ENCODE assay signal across 22 cellular contexts in the genomic region with DNA sequence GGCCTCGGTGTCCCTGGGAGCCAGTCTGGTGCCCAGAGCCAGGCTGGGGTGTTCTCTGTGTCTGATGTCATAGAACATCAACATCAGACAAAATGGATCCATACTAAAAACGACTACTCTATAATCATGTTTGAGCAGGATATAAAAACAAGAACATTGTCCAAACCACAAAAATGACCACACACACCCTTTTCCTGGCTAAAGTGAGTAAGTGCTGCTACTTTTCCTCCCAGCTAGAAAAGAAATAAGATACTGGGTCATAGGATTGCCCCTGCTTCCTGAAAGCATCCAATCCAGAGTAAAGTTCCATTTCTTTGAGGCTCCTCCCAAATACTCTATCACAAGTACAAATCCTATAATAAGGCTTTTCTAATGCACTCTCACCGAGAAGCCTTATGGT. TPM values are rescaled to one million over a fixed set of nuclear protein-coding genes. Genes with fewer than 3 reads are reported as not detected.
DNase-seq lines count a peak whose midpoint lies in the region; ATAC-seq and TF ChIP-seq lines count a peak whose summit lies in the region.
"Had no signal": no experiment of that assay in that cellular context is flagged by ENCODE, and none has a peak within 500 bp of the region (broad histone marks: within the 10 kb centered on the region; RNA-seq: fewer than 3 reads in every experiment).

No MANE protein-coding gene starts in this region.

- DNase-seq in AG08395 (ENCODE audit: low spot score) = peak; percentile 56
- DNase-seq in HFFc6 = peak; percentile 46
- DNase-seq in astrocyte of the spinal cord (ENCODE audit: low read depth, low spot score) = peak; percentile 50
- peak; percentile 83 for DNase-seq in fibroblast of the aortic adventitia (ENCODE audit: low read depth)
- no peak for DNase-seq in amygdala (lab: John Stamatoyannopoulos, UW)
- DNase-seq in RPMI8226 = no peak
- DNase-seq: ACHN; activated CD4-positive, alpha-beta memory T cell treated with anti-CD3 and anti-CD28 coated beads for 36 hours; activated naive CD4-positive, alpha-beta T cell treated with anti-CD3 and anti-CD28 coated beads, Interleukin-2, amount 50 U/mL, for 16 hours; activated T-cell treated with anti-CD3 and anti-CD28 coated beads, Interleukin-2, amount 50 U/mL, for 4 hours; effector memory CD4-positive, alpha-beta T cell; gastrocnemius medialis; KG1; NCI-H1092 treated with DMSO at 0.1 percent for 48 hours; NCI-H2081 treated with DMSO at 0.1 percent for 48 hours; NCI-H526; PC-9; stimulated activated naive CD4-positive, alpha-beta T cell had no signal

- no peaks in the 10 kb centered on the region for H3K36me3 Mint-ChIP-seq in HFFc6 (ENCODE audit: low read depth)
- H3K36me3 Mint-ChIP-seq: activated CD4-positive, alpha-beta memory T cell treated with anti-CD3 and anti-CD28 coated beads for 36 hours; type B pancreatic cell had no signal

- H3K4me3 Mint-ChIP-seq in HFFc6 = no peak overlapping the region
- H3K4me3 Mint-ChIP-seq: activated CD4-positive, alpha-beta memory T cell treated with anti-CD3 and anti-CD28 coated beads for 36 hours; activated T-cell treated with anti-CD3 and anti-CD28 coated beads, Interleukin-2, amount 50 U/mL, for 4 hours; type B pancreatic cell had no signal

- H3K9me3 Mint-ChIP-seq in HFFc6 = no peaks in the 10 kb centered on the region
- H3K9me3 Mint-ChIP-seq: activated CD4-positive, alpha-beta memory T cell treated with anti-CD3 and anti-CD28 coated beads for 36 hours; activated T-cell treated with anti-CD3 and anti-CD28 coated beads, Interleukin-2, amount 50 U/mL, for 4 hours; type B pancreatic cell had no signal

- H3K27ac Mint-ChIP-seq in HFFc6 = no peak overlapping the region
- H3K27ac Mint-ChIP-seq: activated CD4-positive, alpha-beta memory T cell treated with anti-CD3 and anti-CD28 coated beads for 36 hours; type B pancreatic cell had no signal

- in situ Hi-C loops in astrocyte of the spinal cord (cut with HindIII; ENCODE audit: low sequenced_read_pairs) = no loop called here

- peaks cover 19% of the 10 kb centered on the region for H3K4me1 Mint-ChIP-seq in HFFc6 (ENCODE audit: low read depth)

- ATAC-seq in HG03097 (IDR thresholded peaks at IDR 0.05; ENCODE audit: low FRiP score, unreplicated experiment) (no peak), GM21381 (IDR thresholded peaks at IDR 0.05; ENCODE audit: unreplicated experiment) (no peak)
- ATAC-seq: activated T-cell treated with anti-CD3 and anti-CD28 coated beads, Interleukin-2, amount 50 U/mL, for 4 hours; gastrocnemius medialis had no signal

- TF ChIP-seq CTCF in HFFc6 (IDR thresholded peaks at IDR 0.05) = no peak
- TF ChIP-seq CTCF in astrocyte of the spinal cord (IDR thresholded peaks at IDR 0.05; ENCODE audit: low read depth, low read length) = no peak
- no peak for TF ChIP-seq CTCF in fibroblast of the aortic adventitia (IDR thresholded peaks at IDR 0.05; ENCODE audit: insufficient read depth, low read length)

- H3K4me3 ChIP-seq in astrocyte of the spinal cord (ENCODE audit: low read depth, low read length) (no peak overlapping the region), fibroblast of the aortic adventitia (ENCODE audit: low read depth, low read length) (no peak overlapping the region)
- H3K4me3 ChIP-seq: cardiac muscle cell, gastrocnemius medialis, PC-9 had no signal

- H3K27me3 Mint-ChIP-seq in HFFc6 (ENCODE audit: insufficient read depth) = peaks cover 3% of the 10 kb centered on the region; the same call in 1 of the 2 replicates
- H3K27me3 Mint-ChIP-seq: activated CD4-positive, alpha-beta memory T cell treated with anti-CD3 and anti-CD28 coated beads for 36 hours had no signal

RNA-seq across cellular contexts. Expression of a gene that starts 19.7 kb away (rescaled TPM):
- total RNA-seq in HFFc6 (2021; fragmentation: NEBNext Ultra II Directional; extraction: Animal tissue kit (Norgen Biotek cat#: 25700)) = 1 to 10 TPM in 1 of 6 experiments, under 1 TPM in 5; 0.54 to 1.0 (median 0.87) TPM
- 1.8 and 8.5 TPM in 2 replicates for total RNA-seq in fibroblast of the aortic adventitia (ENCODE audit: low replicate concordance)

Comparison
In these comparisons a context has a peak if more than half of its experiments do, and no peak if none do; other contexts are left out.
1. DNase-seq: peak in AG08395 (single experiment), HFFc6 (single experiment), astrocyte of the spinal cord (single experiment) and fibroblast of the aortic adventitia (single experiment); none in amygdala (0 of 56) and RPMI8226 (single experiment).